ENCODE assay signal across 8 cellular contexts in genomic region chr16:11016993-11017392, GRCh38.
DNase-seq lines count a peak whose midpoint lies in the region; TF ChIP-seq lines count a peak whose summit lies in the region.

No MANE protein-coding gene starts in this region.

- H3K9me3 ChIP-seq in tibial artery, result no peaks in the 10 kb centered on the region

- POLR2A ChIA-PET in GM10248 (lab: Yijun Ruan, JAX), result no interaction called here

- DNase-seq in NCI-H2029 (lab: John Stamatoyannopoulos, UW) (peak; percentile 73), mucosa of gallbladder (ENCODE audit: low spot score) (peak; percentile 65), tibial artery (no peak), epidermal melanocyte (ENCODE audit: insufficient read length, low spot score) (no peak), GM10248 (ENCODE audit: extremely low spot score) (no peak), SKM-1 (lab: John Stamatoyannopoulos, UW; ENCODE audit: unreplicated experiment) (no peak)
- DNase-seq in activated naive CD8-positive, alpha-beta T cell treated with anti-CD3 and anti-CD28 coated beads, Interleukin-2, amount 50 U/mL, for 16 hours (ENCODE audit: low read depth, low spot score), result peak; percentile 19

- H3K36me3 ChIP-seq in ACC112 (ENCODE audit: insufficient read depth, low read length), result no peaks in the 10 kb centered on the region
- H3K36me3 ChIP-seq in tibial artery, result peaks cover 0 to 31% (median 9%) of the 10 kb centered on the region in 3 donors

- TF ChIP-seq CTCF in tibial artery (IDR thresholded peaks at IDR 0.05) (no peak), GM10248 (IDR thresholded peaks at IDR 0.05; ENCODE audit: control extremely low read depth, extremely low read depth, low read depth, missing control alignments) (no peak)

- CTCF ChIA-PET in GM10248 (lab: Yijun Ruan, JAX), result interaction anchor here (2.0 kb wide), 1 partner anchor 698 kb away, joined by 4 read pairs; no protein-coding TSS in a partner anchor

- H3K27me3 ChIP-seq in ACC112 (ENCODE audit: insufficient read depth, low read length) (no peaks in the 10 kb centered on the region), tibial artery (no peaks in the 10 kb centered on the region)

- no peak overlapping the region for H2AFZ ChIP-seq in ACC112 (ENCODE audit: low read length, unreplicated experiment)

- H3K27ac ChIP-seq in ACC112 (ENCODE audit: low read depth, low read length) (peak overlapping the region; percentile 27), tibial artery (no peak overlapping the region)

- H3K4me3 ChIP-seq in ACC112 (ENCODE audit: low read depth, low read length), result no peak overlapping the region
- H3K4me3 ChIP-seq in tibial artery, result no peak overlapping the region

- intact Hi-C loops in tibial artery (cut with DNase I; ENCODE audit: low total_unique reads), result no loop called here

- H3K4me1 ChIP-seq in ACC112 (ENCODE audit: control insufficient read depth, insufficient read depth, low read length, unreplicated experiment) (peaks cover 15% of the 10 kb centered on the region), tibial artery (no peaks in the 10 kb centered on the region)

- no peaks in the 10 kb centered on the region for H3K79me2 ChIP-seq in ACC112 (ENCODE audit: control insufficient read depth, insufficient read depth, low read length, unreplicated experiment)

Comparison
In these comparisons a context has a peak if more than half of its experiments do, and no peak if none do; other contexts are left out.
1. DNase-seq: peak in NCI-H2029 (single experiment), activated naive CD8-positive, alpha-beta T cell treated with anti-CD3 and anti-CD28 coated beads, Interleukin-2, amount 50 U/mL, for 16 hours (single experiment) and mucosa of gallbladder (single experiment); none in tibial artery (0 of 2), epidermal melanocyte (single experiment), GM10248 (single experiment) and SKM-1 (single experiment).